ENCODE assay signal across 8 cellular contexts in genomic region chr3:19940643-19941042, GRCh38. TPM values are rescaled to one million over a fixed set of nuclear protein-coding genes. Genes with fewer than 3 reads are reported as not detected.
"Had no signal": no experiment of that assay in that cellular context is flagged by ENCODE, and none has a peak within 500 bp of the region (broad histone marks: within the 10 kb centered on the region; RNA-seq: fewer than 3 reads in every experiment).

No MANE protein-coding gene starts in this region.

- FAIRE-seq: H1, H54, HTR-8/SVneo had no signal

- H3K4me3 ChIP-seq: GM23338 had no signal

- ATAC-seq: GM23338 had no signal

- DNase-seq: H9, HCEC 1CT, IMR-90 had no signal

RNA-seq across cellular contexts. Expression of gene EFHB, which starts 6.6 kb away (rescaled TPM):
- total RNA-seq: HT-29 had no signal
